ENCODE assay signal across 8 cellular contexts in genomic region chr7:94907026-94907419, GRCh38. TPM values are rescaled to one million over a fixed set of nuclear protein-coding genes. Genes with fewer than 3 reads are reported as not detected.
DNase-seq lines count a peak whose midpoint lies in the region; ATAC-seq and TF ChIP-seq lines count a peak whose summit lies in the region.

No MANE protein-coding gene starts in this region.

- intact Hi-C loops in prostate gland (cut with DNase I), result no loop called here

- POLR2A ChIA-PET in activated CD8-positive, alpha-beta T cell treated with anti-CD3 and anti-CD28 coated beads, Interleukin-2, amount 10 ng/mL, durations not matched to agents 7 days and 5 days (lab: Charles Lee), result no interaction called here

- H3K27ac ChIP-seq in WERI-Rb-1, result peak overlapping the region; percentile 83
- peak overlapping the region; percentile 67 to 68 for H3K27ac ChIP-seq in prostate gland

- TF ChIP-seq CTCF in WERI-Rb-1 (IDR thresholded peaks at IDR 0.05; ENCODE audit: low read depth, low read length) (no peak), prostate gland (IDR thresholded peaks at IDR 0.05) (no peak)

- peak overlapping the region; percentile 85 for H3K9ac ChIP-seq in ES-I3 (ENCODE audit: low read depth, low read length)
- peak overlapping the region; percentile 66 for H3K9ac ChIP-seq in iPS-15b (ENCODE audit: low read depth, low read length)

- no peak overlapping the region for H3K27ac Mint-ChIP-seq in activated CD8-positive, alpha-beta T cell treated with anti-CD3 and anti-CD28 coated beads, Interleukin-2, amount 10 ng/mL, durations not matched to agents 7 days and 5 days

- ATAC-seq in GM19452 (IDR thresholded peaks at IDR 0.05; ENCODE audit: unreplicated experiment), result no peak
- no peak for ATAC-seq in activated CD8-positive, alpha-beta T cell treated with anti-CD3 and anti-CD28 coated beads, Interleukin-2, amount 10 ng/mL, durations not matched to agents 7 days and 5 days

- H3K27me3 ChIP-seq in WERI-Rb-1 (ENCODE audit: insufficient read depth, low read depth, severe bottlenecking) (no peaks in the 10 kb centered on the region), iPS-15b (ENCODE audit: control insufficient read depth, insufficient read depth, low read length) (no peaks in the 10 kb centered on the region), prostate gland (replicated peaks; ENCODE audit: insufficient read depth) (no peaks in the 10 kb centered on the region)

- H3K4me3 Mint-ChIP-seq in activated CD8-positive, alpha-beta T cell treated with anti-CD3 and anti-CD28 coated beads, Interleukin-2, amount 10 ng/mL, durations not matched to agents 7 days and 5 days, result no peak overlapping the region

- peaks cover 36% of the 10 kb centered on the region for H3K27me3 Mint-ChIP-seq in activated CD8-positive, alpha-beta T cell treated with anti-CD3 and anti-CD28 coated beads, Interleukin-2, amount 10 ng/mL, durations not matched to agents 7 days and 5 days (ENCODE audit: low read depth)

- H3K36me3 Mint-ChIP-seq in activated CD8-positive, alpha-beta T cell treated with anti-CD3 and anti-CD28 coated beads, Interleukin-2, amount 10 ng/mL, durations not matched to agents 7 days and 5 days (ENCODE audit: low read depth), result no peaks in the 10 kb centered on the region

- H3K36me3 ChIP-seq in ES-I3 (ENCODE audit: insufficient read depth, low read length) (no peaks in the 10 kb centered on the region), WERI-Rb-1 (peaks cover 8% of the 10 kb centered on the region), iPS-15b (ENCODE audit: control insufficient read depth, insufficient read depth, low read length) (no peaks in the 10 kb centered on the region), prostate gland (no peaks in the 10 kb centered on the region)

- H3K4me3 ChIP-seq in WERI-Rb-1 (ENCODE audit: low read depth, low read length) (peak overlapping the region; percentile 51), iPS-15b (ENCODE audit: low read depth, low read length) (peak overlapping the region; percentile 47), prostate gland (peak overlapping the region in 1 of 2 donors; percentile 52)

- no peaks in the 10 kb centered on the region for H3K9me3 Mint-ChIP-seq in activated CD8-positive, alpha-beta T cell treated with anti-CD3 and anti-CD28 coated beads, Interleukin-2, amount 10 ng/mL, durations not matched to agents 7 days and 5 days (ENCODE audit: insufficient read depth)

- TF ChIP-seq POLR2A in prostate gland (IDR thresholded peaks at IDR 0.05), result no peak

- CTCF ChIA-PET in activated CD8-positive, alpha-beta T cell treated with anti-CD3 and anti-CD28 coated beads, Interleukin-2, amount 10 ng/mL, durations not matched to agents 7 days and 5 days (lab: Charles Lee), result no interaction called here

- H3K4me1 ChIP-seq in ES-I3 (ENCODE audit: insufficient read depth, low read length) (peaks cover 5% of the 10 kb centered on the region; the same call in 1 of the 2 replicates), iPS-15b (ENCODE audit: control insufficient read depth, insufficient read depth, low read length) (peaks cover 22% of the 10 kb centered on the region), prostate gland (replicated peaks) (no peaks in the 10 kb centered on the region)

- DNase-seq in WERI-Rb-1, result no peak
- DNase-seq in prostate gland (ENCODE audit: low spot score), result no peak
- DNase-seq in cerebellar cortex (ENCODE audit: low spot score), result no peak
- DNase-seq in activated T-cell treated with anti-CD3 and anti-CD28 coated beads, Interleukin-2, amount 50 U/mL, for 48 hours, result no peak
- DNase-seq in activated CD8-positive, alpha-beta T cell treated with anti-CD3 and anti-CD28 coated beads, Interleukin-2, amount 10 ng/mL, durations not matched to agents 7 days and 5 days, result no peak

- 96% methylated on average over 5 of the region's 5 CpGs for WGBS in prostate gland

- H3K4me1 Mint-ChIP-seq in activated CD8-positive, alpha-beta T cell treated with anti-CD3 and anti-CD28 coated beads, Interleukin-2, amount 10 ng/mL, durations not matched to agents 7 days and 5 days (ENCODE audit: low read depth), result peaks cover 4% of the 10 kb centered on the region

- H3K9me3 ChIP-seq in ES-I3 (ENCODE audit: control insufficient read depth, insufficient read depth, low read length) (no peaks in the 10 kb centered on the region), WERI-Rb-1 (ENCODE audit: severe bottlenecking) (no peaks in the 10 kb centered on the region), iPS-15b (ENCODE audit: control insufficient read depth, insufficient read depth, low read length) (no peaks in the 10 kb centered on the region), prostate gland (no peaks in the 10 kb centered on the region)

RNA-seq across cellular contexts. Expression of gene PPP1R9A, which starts 0.4 kb away (rescaled TPM):
- total RNA-seq in prostate gland, result 10 to 100 TPM; 15.1 to 29.4 TPM
- total RNA-seq in activated CD8-positive, alpha-beta T cell treated with anti-CD3 and anti-CD28 coated beads, Interleukin-2, amount 10 ng/mL, durations not matched to agents 7 days and 5 days, result not detected

Comparison
In these comparisons a context has a peak if more than half of its experiments do, and no peak if none do; other contexts are left out.
1. RNA of gene PPP1R9A, which starts 0.4 kb away (total RNA-seq): 15.1 to 29.4 TPM in prostate gland; not detected in activated CD8-positive, alpha-beta T cell treated with anti-CD3 and anti-CD28 coated beads, Interleukin-2, amount 10 ng/mL, durations not matched to agents 7 days and 5 days; every median in the first group is over 10 times any median in the second.